ENCODE assay signal across 8 cellular contexts in genomic region chr6:73309784-73310502, GRCh38. TPM values are rescaled to one million over a fixed set of nuclear protein-coding genes. Genes with fewer than 3 reads are reported as not detected.
DNase-seq lines count a peak whose midpoint lies in the region; ATAC-seq and TF ChIP-seq lines count a peak whose summit lies in the region.

No MANE protein-coding gene starts in this region.

- 3% methylated on average over 36 of the region's 59 CpGs for WGBS in esophagus muscularis mucosa

- H3K27me3 Mint-ChIP-seq in naive B cell, result peaks cover 10 to 22% (median 13%) of the 10 kb centered on the region in 3 donors

- H3K4me1 ChIP-seq in esophagus muscularis mucosa, result peaks cover 8 to 32% (median 26%) of the 10 kb centered on the region in 4 donors

- H3K9me3 ChIP-seq in esophagus muscularis mucosa, result no peaks in the 10 kb centered on the region

- peak overlapping the region; percentile 63 to 69 (median 66) for H3K4me3 ChIP-seq in esophagus muscularis mucosa

- peak overlapping the region; percentile 62 to 72 (median 63) for H3K27ac ChIP-seq in esophagus muscularis mucosa (replicated peaks in 1 of 4)

- peak; percentile 36 to 43 (median 42) for TF ChIP-seq CTCF in esophagus muscularis mucosa (IDR thresholded peaks at IDR 0.05)

- H3K36me3 Mint-ChIP-seq in naive B cell, result no peaks in the 10 kb centered on the region

- no peaks in the 10 kb centered on the region for H3K36me3 ChIP-seq in esophagus muscularis mucosa

- ATAC-seq in HG03280 (IDR thresholded peaks at IDR 0.05; ENCODE audit: unreplicated experiment) (peak; percentile 97), naive B cell (ENCODE audit: low read depth in 2 of 2) (peak; percentile 81 to 86)

- peaks cover 11 to 19% (median 19%) of the 10 kb centered on the region in 3 donors for H3K4me1 Mint-ChIP-seq in naive B cell

- no peaks in the 10 kb centered on the region for H3K9me3 Mint-ChIP-seq in naive B cell

- H3K4me3 Mint-ChIP-seq in naive B cell, result peak overlapping the region; percentile 95 to 100 (median 98)

- peaks cover 0 to 7% (median 2%) of the 10 kb centered on the region in 4 donors for H3K27me3 ChIP-seq in esophagus muscularis mucosa

- H3K27ac Mint-ChIP-seq in naive B cell, result peak overlapping the region; percentile 28 to 96 (median 84)

- TF ChIP-seq EP300 in esophagus muscularis mucosa (IDR thresholded peaks at IDR 0.05), result no peak

- DNase-seq in CD1c-positive myeloid dendritic cell (ENCODE audit: extremely low spot score) (peak; percentile 41), NCI-H774 (lab: John Stamatoyannopoulos, UW) (peak; percentile 81), activated T-cell treated with anti-CD3 and anti-CD28 coated beads for 24 hours (ENCODE audit: low read depth) (peak; percentile 45), esophagus muscularis mucosa (ENCODE audit: extremely low spot score) (no peak), naive B cell (peak; percentile 47)
- DNase-seq in stimulated activated naive CD4-positive, alpha-beta T cell treated with Interleukin-2 at 50 U/mL for 16 hours (lab: John Stamatoyannopoulos, UW), result peak; percentile 63

- intact Hi-C loops in esophagus muscularis mucosa (cut with DNase I), result no loop called here

- peak; percentile 77 for TF ChIP-seq POLR2A in GM19099 (IDR thresholded peaks at IDR 0.05; ENCODE audit: extremely low read depth, insufficient read length, low read depth)
- TF ChIP-seq POLR2A in esophagus muscularis mucosa (IDR thresholded peaks at IDR 0.05; ENCODE audit: low read depth), result no peak

RNA-seq across cellular contexts. Expression of gene DPPA5, which starts 44.1 kb away (rescaled TPM):
- not detected for total RNA-seq in esophagus muscularis mucosa
- polyA plus RNA-seq in naive B cell (ENCODE audit: low read depth in 6 of 6), result not detected

RNA-seq across cellular contexts. Expression of gene KHDC1, which starts 46.9 kb away (rescaled TPM):
- 1 to 10 TPM in 3 of 4 donors, not detected in 1; 1.3 to 2.5 (median 1.8) TPM for total RNA-seq in esophagus muscularis mucosa
- 10 to 100 TPM in 1 of 6 donors, 1 to 10 TPM in 4, under 1 TPM in 1; 0.48 to 11.4 (median 2.6) TPM for polyA plus RNA-seq in naive B cell (ENCODE audit: low read depth in 6 of 6)

RNA-seq across cellular contexts. Expression of gene KHDC3L, which starts 52.5 kb away (rescaled TPM):
- not detected for total RNA-seq in esophagus muscularis mucosa
- polyA plus RNA-seq in naive B cell (ENCODE audit: low read depth in 6 of 6), result not detected

RNA-seq across cellular contexts. Expression of gene OOEP, which starts 59.8 kb away (rescaled TPM):
- not detected for total RNA-seq in esophagus muscularis mucosa
- under 1 TPM in 1 of 6 donors, not detected in 5; 0.35 TPM for polyA plus RNA-seq in naive B cell (ENCODE audit: low read depth in 6 of 6)
